Comparison of ENCODE assay signal across 16 cellular contexts in genomic region chr1:56573311-56573710, GRCh38. TPM values are rescaled to one million over a fixed set of nuclear protein-coding genes. Genes with fewer than 3 reads are reported as not detected.
DNase-seq lines count a peak whose midpoint lies in the region; ATAC-seq and TF ChIP-seq lines count a peak whose summit lies in the region.
"Had no signal": no experiment of that assay in that cellular context is flagged by ENCODE, and none has a peak within 500 bp of the region (broad histone marks: within the 10 kb centered on the region; RNA-seq: fewer than 3 reads in every experiment).

No MANE protein-coding gene starts in this region.

- H3K27ac ChIP-seq in right cardiac atrium (ENCODE audit: low read length) (peak overlapping the region; percentile 23), rectal smooth muscle tissue (ENCODE audit: low read depth, low read length) (no peak overlapping the region)
- H3K27ac ChIP-seq: foreskin keratinocyte, SJSA1 had no signal

- WGBS in right cardiac atrium = 24% methylated on average over 4 of the region's 4 CpGs

- H3K36me3 Mint-ChIP-seq in Caco-2 (ENCODE audit: insufficient read depth, unreplicated experiment) = peaks cover 35% of the 10 kb centered on the region
- H3K36me3 Mint-ChIP-seq: CD8-positive, alpha-beta memory T cell had no signal

- no peak for TF ChIP-seq CTCF in Caco-2 (IDR thresholded peaks at IDR 0.05; ENCODE audit: insufficient read depth in 1 of 2, low read depth in 1 of 2, low read length in 1 of 2, severe bottlenecking in 1 of 2, unreplicated experiment in 1 of 2)

- H3K36me3 ChIP-seq in Caco-2 (ENCODE audit: control insufficient read depth, insufficient read depth, low read length) = no peaks in the 10 kb centered on the region
- H3K36me3 ChIP-seq in rectal smooth muscle tissue (ENCODE audit: control insufficient read depth, insufficient read depth, low read length) = no peaks in the 10 kb centered on the region
- H3K36me3 ChIP-seq: SJSA1 had no signal

- H3K4me1 ChIP-seq in Caco-2 (peaks cover 68% of the 10 kb centered on the region), right cardiac atrium (ENCODE audit: control insufficient read depth, insufficient read depth, low read length) (peaks cover 12% of the 10 kb centered on the region), rectal smooth muscle tissue (ENCODE audit: control insufficient read depth, insufficient read depth, low read length) (peaks cover 15% of the 10 kb centered on the region)
- H3K4me1 ChIP-seq: foreskin keratinocyte had no signal

- ATAC-seq in right cardiac atrium = no peak
- no peak for ATAC-seq in HG02588 (IDR thresholded peaks at IDR 0.05; ENCODE audit: unreplicated experiment)
- no peak for ATAC-seq in GM19324 (IDR thresholded peaks at IDR 0.05; ENCODE audit: low FRiP score, unreplicated experiment)
- ATAC-seq: activated CD4-positive, CD25-positive, alpha-beta regulatory T cell treated with anti-CD3 and anti-CD28 coated beads, Interleukin-2, amount 50 U/mL, for 24 hours; foreskin keratinocyte had no signal

- H3K27me3 Mint-ChIP-seq in Caco-2 (ENCODE audit: insufficient read depth, unreplicated experiment) = no peaks in the 10 kb centered on the region

- intact Hi-C loops in Caco-2 (cut with micrococcal nuclease; ENCODE audit: unreplicated experiment) = loop anchor here (10.0 kb wide), 1 partner anchor 59 kb away; no protein-coding TSS in a partner anchor
- intact Hi-C loops in right cardiac atrium (cut with DNase I) = loop anchor here (10.0 kb wide), 4 partner anchors 59 to 139 kb away; no protein-coding TSS in a partner anchor
- intact Hi-C loops in head of caudate nucleus (cut with DNase I) = loop anchor here (10.0 kb wide), 1 partner anchor 99 kb away; no protein-coding TSS in a partner anchor

- H3K4me3 Mint-ChIP-seq in Caco-2 (ENCODE audit: unreplicated experiment) = peak overlapping the region; percentile 65
- H3K4me3 Mint-ChIP-seq: CD8-positive, alpha-beta memory T cell; HFFc6 had no signal

- CTCF ChIA-PET in Caco-2 (lab: Charles Lee) = no interaction called here

- H3K9me3 ChIP-seq in Caco-2 = no peaks in the 10 kb centered on the region
- no peaks in the 10 kb centered on the region for H3K9me3 ChIP-seq in right cardiac atrium (ENCODE audit: control insufficient read depth, low read length)
- H3K9me3 ChIP-seq: SJSA1 had no signal

- H3K4me3 ChIP-seq in Caco-2 (ENCODE audit: low read depth, low read length) (no peak overlapping the region), right cardiac atrium (ENCODE audit: low read length) (peak overlapping the region; percentile 22), rectal smooth muscle tissue (ENCODE audit: low read length) (peak overlapping the region; percentile 20)
- H3K4me3 ChIP-seq: SJSA1 had no signal

- peaks cover 24% of the 10 kb centered on the region for H3K4me1 Mint-ChIP-seq in Caco-2 (ENCODE audit: low read depth, unreplicated experiment)

- DNase-seq in Caco-2 (no peak), right cardiac atrium (no peak), head of caudate nucleus (no peak), OCI-M2 (lab: John Stamatoyannopoulos, UW; ENCODE audit: unreplicated experiment) (no peak)
- DNase-seq: CD8-positive, alpha-beta memory T cell; cerebellar nuclear complex; foreskin keratinocyte; HFFc6; Karpas-422; NCI-H446 treated with DMSO at 0.1 percent for 48 hours had no signal

- H3K27ac Mint-ChIP-seq in Caco-2 (ENCODE audit: unreplicated experiment) = peak overlapping the region; percentile 74
- H3K27ac Mint-ChIP-seq: CD8-positive, alpha-beta memory T cell; HFFc6 had no signal

- H3K27me3 ChIP-seq in Caco-2 (replicated peaks; ENCODE audit: control insufficient read depth, insufficient read depth, low read length) (no peaks in the 10 kb centered on the region), right cardiac atrium (ENCODE audit: control insufficient read depth, insufficient read depth) (no peaks in the 10 kb centered on the region), rectal smooth muscle tissue (ENCODE audit: control insufficient read depth, insufficient read depth, low read length) (no peaks in the 10 kb centered on the region)
- H3K27me3 ChIP-seq: foreskin keratinocyte, SJSA1 had no signal

- H3K9ac ChIP-seq in rectal smooth muscle tissue (ENCODE audit: low read length) = no peak overlapping the region

- H3K9me3 Mint-ChIP-seq in Caco-2 (ENCODE audit: unreplicated experiment) = no peaks in the 10 kb centered on the region
- H3K9me3 Mint-ChIP-seq: HFFc6 had no signal

- POLR2A ChIA-PET in Caco-2 (lab: Charles Lee) = no interaction called here

- BruUV-seq in Caco-2 (replicated peaks; lab: Mats Ljungman, UMichigan) = no TSS peak

TF ChIP-seq in PFSK-1, 5 proteins besides CTCF, POLR2A, EP300 and RAD21:
- no peak for TF ChIP-seq REST (IDR thresholded peaks at IDR 0.05; ENCODE audit: insufficient read depth in 1 of 2, low read depth in 2 of 2, low read length in 2 of 2)
- TF ChIP-seq POLR2AphosphoS5 (IDR thresholded peaks at IDR 0.05; ENCODE audit: low read depth, low read length) = no peak
- peak; percentile 55; the same call in 1 of the 2 replicates for TF ChIP-seq SIN3A (IDR thresholded peaks at IDR 0.05; ENCODE audit: borderline replicate concordance, insufficient read depth, low read length)

RNA-seq across cellular contexts. Expression of gene PLPP3, which starts 6.1 kb away (rescaled TPM):
- total RNA-seq in Caco-2 (2022) = 39.2 and 41.0 TPM in 2 replicates
- 33.2 TPM for polyA plus RNA-seq in PFSK-1 (2012; ENCODE audit: insufficient read length, low read depth)
- total RNA-seq in right cardiac atrium = 100 to 1,000 TPM in 1 of 4 donors, 10 to 100 TPM in 3; 85.4 to 120 (median 94.6) TPM
- polyA plus RNA-seq in right cardiac atrium = 47.7 TPM
- polyA plus RNA-seq: CD8-positive, alpha-beta memory T cell had no signal
